In the genomic region with DNA sequence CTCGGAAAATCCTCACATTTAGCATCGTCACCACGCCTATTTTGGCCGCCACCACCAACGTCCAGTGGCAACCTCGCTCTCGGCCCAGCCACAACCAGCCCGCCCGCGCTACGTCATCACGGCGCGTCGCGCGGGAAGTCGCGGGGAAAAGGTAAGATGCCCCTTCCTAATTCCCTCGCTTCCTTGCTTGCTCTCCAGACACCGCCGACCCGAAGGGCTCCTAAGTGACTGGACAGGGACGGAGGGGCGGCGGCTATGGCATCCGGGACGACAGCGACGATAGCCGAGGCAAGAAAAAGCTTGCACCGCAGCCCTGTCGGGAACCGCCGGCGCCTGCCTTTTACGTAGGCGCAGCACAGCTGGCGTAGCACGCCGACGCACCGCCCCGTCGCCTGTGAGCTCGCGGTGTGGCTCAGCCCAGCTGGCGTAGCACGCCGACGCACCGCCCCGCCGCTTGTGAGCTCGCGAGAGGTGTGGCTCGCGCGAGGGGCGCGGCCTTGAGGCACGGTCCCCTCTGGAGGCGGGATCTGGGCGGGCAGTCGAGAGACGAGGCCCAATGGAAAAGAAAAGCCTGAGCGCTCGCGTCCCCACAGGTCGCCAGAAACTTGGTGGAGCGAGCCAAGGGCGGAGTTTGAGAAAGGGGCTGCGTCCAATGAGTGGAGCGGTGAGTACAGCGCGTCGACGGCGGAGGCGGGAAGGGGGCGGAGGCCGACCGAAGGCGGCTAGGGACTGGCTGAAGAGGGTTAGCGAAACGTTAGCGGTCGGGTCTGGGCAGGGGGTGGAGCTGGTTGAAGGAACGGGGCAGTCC, we compare ENCODE assay signal across 1 cellular context.
TF ChIP-seq lines count a peak whose summit lies in the region.

Gene HDAC6 (plus strand): TSS at position 787 of the 808 bp plus-strand sequence. CDS start 626 bp downstream, outside the sequence.

TF ChIP-seq in K562, 482 proteins besides CTCF, POLR2A, EP300 and RAD21 (continued from another document and continues in another):
- TF ChIP-seq MBD1 (CRISPR knock-in tag; IDR thresholded peaks at IDR 0.05) = no peak
- TF ChIP-seq, protein P1, sequence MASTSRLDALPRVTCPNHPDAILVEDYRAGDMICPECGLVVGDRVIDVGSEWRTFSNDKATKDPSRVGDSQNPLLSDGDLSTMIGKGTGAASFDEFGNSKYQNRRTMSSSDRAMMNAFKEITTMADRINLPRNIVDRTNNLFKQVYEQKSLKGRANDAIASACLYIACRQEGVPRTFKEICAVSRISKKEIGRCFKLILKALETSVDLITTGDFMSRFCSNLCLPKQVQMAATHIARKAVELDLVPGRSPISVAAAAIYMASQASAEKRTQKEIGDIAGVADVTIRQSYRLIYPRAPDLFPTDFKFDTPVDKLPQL (IDR thresholded peaks at IDR 0.05; ENCODE audit: extremely low read depth, insufficient read length) = no peak
- no peak for TF ChIP-seq ZNF280B (CRISPR knock-in tag; IDR thresholded peaks at IDR 0.05)
- TF ChIP-seq SP2 (IDR thresholded peaks at IDR 0.05; ENCODE audit: extremely low read depth, low read depth, low read length, poor library complexity, severe bottlenecking) = peak; percentile 24
- no peak for TF ChIP-seq SMARCC2 (IDR thresholded peaks at IDR 0.05; ENCODE audit: low read depth)
- TF ChIP-seq NR4A1 (CRISPR knock-in tag; IDR thresholded peaks at IDR 0.05) = no peak
- no peak for TF ChIP-seq NR4A1 (tag; IDR thresholded peaks at IDR 0.05)
- TF ChIP-seq JUNB (CRISPR knock-in tag; conservative IDR thresholded peaks at IDR 0.05) = no peak
- TF ChIP-seq MYC (IDR thresholded peaks at IDR 0.05; ENCODE audit: low read depth, low read length) = peak; percentile 57; the same call in 1 of the 2 replicates
- 0 out of 2 replicates have a peak, but pooled peaks have one; percentile 28 for TF ChIP-seq MYC (CRISPR knock-in tag; IDR thresholded peaks at IDR 0.05; ENCODE audit: borderline replicate concordance, low read depth)
- TF ChIP-seq, protein P2, sequence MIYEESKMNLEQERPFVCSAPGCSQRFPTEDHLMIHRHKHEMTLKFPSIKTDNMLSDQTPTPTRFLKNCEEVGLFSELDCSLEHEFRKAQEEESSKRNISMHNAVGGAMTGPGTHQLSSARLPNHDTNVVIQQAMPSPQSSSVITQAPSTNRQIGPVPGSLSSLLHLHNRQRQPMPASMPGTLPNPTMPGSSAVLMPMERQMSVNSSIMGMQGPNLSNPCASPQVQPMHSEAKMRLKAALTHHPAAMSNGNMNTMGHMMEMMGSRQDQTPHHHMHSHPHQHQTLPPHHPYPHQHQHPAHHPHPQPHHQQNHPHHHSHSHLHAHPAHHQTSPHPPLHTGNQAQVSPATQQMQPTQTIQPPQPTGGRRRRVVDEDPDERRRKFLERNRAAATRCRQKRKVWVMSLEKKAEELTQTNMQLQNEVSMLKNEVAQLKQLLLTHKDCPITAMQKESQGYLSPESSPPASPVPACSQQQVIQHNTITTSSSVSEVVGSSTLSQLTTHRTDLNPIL (CRISPR knock-in tag; IDR thresholded peaks at IDR 0.05) = no peak
- TF ChIP-seq ZNF551 (CRISPR knock-in tag; IDR thresholded peaks at IDR 0.05) = no peak
- TF ChIP-seq HDAC3 (IDR thresholded peaks at IDR 0.05; ENCODE audit: borderline replicate concordance, partially characterized antibody) = no peak
- TF ChIP-seq MTA2 (IDR thresholded peaks at IDR 0.05; ENCODE audit: low read depth) = no peak
- no peak for TF ChIP-seq ZNF445 (CRISPR knock-in tag; IDR thresholded peaks at IDR 0.05; ENCODE audit: low read depth)
- TF ChIP-seq ELK1 (CRISPR knock-in tag; IDR thresholded peaks at IDR 0.05) = no peak
- no peak for TF ChIP-seq THAP7 (CRISPR knock-in tag; IDR thresholded peaks at IDR 0.05)
- TF ChIP-seq, protein P3, sequence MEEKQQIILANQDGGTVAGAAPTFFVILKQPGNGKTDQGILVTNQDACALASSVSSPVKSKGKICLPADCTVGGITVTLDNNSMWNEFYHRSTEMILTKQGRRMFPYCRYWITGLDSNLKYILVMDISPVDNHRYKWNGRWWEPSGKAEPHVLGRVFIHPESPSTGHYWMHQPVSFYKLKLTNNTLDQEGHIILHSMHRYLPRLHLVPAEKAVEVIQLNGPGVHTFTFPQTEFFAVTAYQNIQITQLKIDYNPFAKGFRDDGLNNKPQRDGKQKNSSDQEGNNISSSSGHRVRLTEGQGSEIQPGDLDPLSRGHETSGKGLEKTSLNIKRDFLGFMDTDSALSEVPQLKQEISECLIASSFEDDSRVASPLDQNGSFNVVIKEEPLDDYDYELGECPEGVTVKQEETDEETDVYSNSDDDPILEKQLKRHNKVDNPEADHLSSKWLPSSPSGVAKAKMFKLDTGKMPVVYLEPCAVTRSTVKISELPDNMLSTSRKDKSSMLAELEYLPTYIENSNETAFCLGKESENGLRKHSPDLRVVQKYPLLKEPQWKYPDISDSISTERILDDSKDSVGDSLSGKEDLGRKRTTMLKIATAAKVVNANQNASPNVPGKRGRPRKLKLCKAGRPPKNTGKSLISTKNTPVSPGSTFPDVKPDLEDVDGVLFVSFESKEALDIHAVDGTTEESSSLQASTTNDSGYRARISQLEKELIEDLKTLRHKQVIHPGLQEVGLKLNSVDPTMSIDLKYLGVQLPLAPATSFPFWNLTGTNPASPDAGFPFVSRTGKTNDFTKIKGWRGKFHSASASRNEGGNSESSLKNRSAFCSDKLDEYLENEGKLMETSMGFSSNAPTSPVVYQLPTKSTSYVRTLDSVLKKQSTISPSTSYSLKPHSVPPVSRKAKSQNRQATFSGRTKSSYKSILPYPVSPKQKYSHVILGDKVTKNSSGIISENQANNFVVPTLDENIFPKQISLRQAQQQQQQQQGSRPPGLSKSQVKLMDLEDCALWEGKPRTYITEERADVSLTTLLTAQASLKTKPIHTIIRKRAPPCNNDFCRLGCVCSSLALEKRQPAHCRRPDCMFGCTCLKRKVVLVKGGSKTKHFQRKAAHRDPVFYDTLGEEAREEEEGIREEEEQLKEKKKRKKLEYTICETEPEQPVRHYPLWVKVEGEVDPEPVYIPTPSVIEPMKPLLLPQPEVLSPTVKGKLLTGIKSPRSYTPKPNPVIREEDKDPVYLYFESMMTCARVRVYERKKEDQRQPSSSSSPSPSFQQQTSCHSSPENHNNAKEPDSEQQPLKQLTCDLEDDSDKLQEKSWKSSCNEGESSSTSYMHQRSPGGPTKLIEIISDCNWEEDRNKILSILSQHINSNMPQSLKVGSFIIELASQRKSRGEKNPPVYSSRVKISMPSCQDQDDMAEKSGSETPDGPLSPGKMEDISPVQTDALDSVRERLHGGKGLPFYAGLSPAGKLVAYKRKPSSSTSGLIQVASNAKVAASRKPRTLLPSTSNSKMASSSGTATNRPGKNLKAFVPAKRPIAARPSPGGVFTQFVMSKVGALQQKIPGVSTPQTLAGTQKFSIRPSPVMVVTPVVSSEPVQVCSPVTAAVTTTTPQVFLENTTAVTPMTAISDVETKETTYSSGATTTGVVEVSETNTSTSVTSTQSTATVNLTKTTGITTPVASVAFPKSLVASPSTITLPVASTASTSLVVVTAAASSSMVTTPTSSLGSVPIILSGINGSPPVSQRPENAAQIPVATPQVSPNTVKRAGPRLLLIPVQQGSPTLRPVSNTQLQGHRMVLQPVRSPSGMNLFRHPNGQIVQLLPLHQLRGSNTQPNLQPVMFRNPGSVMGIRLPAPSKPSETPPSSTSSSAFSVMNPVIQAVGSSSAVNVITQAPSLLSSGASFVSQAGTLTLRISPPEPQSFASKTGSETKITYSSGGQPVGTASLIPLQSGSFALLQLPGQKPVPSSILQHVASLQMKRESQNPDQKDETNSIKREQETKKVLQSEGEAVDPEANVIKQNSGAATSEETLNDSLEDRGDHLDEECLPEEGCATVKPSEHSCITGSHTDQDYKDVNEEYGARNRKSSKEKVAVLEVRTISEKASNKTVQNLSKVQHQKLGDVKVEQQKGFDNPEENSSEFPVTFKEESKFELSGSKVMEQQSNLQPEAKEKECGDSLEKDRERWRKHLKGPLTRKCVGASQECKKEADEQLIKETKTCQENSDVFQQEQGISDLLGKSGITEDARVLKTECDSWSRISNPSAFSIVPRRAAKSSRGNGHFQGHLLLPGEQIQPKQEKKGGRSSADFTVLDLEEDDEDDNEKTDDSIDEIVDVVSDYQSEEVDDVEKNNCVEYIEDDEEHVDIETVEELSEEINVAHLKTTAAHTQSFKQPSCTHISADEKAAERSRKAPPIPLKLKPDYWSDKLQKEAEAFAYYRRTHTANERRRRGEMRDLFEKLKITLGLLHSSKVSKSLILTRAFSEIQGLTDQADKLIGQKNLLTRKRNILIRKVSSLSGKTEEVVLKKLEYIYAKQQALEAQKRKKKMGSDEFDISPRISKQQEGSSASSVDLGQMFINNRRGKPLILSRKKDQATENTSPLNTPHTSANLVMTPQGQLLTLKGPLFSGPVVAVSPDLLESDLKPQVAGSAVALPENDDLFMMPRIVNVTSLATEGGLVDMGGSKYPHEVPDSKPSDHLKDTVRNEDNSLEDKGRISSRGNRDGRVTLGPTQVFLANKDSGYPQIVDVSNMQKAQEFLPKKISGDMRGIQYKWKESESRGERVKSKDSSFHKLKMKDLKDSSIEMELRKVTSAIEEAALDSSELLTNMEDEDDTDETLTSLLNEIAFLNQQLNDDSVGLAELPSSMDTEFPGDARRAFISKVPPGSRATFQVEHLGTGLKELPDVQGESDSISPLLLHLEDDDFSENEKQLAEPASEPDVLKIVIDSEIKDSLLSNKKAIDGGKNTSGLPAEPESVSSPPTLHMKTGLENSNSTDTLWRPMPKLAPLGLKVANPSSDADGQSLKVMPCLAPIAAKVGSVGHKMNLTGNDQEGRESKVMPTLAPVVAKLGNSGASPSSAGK (IDR thresholded peaks at IDR 0.05) = no peak
- TF ChIP-seq CREB3 (tag; conservative IDR thresholded peaks at IDR 0.05; ENCODE audit: low read depth) = no peak
- TF ChIP-seq XRCC5 (IDR thresholded peaks at IDR 0.05; ENCODE audit: low read depth, low read length) = no peak
- no peak for TF ChIP-seq MXI1 (IDR thresholded peaks at IDR 0.05; ENCODE audit: low read depth, low read length)
- TF ChIP-seq POLR3G (IDR thresholded peaks at IDR 0.05; ENCODE audit: extremely low read depth, insufficient read length, insufficient replicate concordance) = no peak
- TF ChIP-seq, protein P4, sequence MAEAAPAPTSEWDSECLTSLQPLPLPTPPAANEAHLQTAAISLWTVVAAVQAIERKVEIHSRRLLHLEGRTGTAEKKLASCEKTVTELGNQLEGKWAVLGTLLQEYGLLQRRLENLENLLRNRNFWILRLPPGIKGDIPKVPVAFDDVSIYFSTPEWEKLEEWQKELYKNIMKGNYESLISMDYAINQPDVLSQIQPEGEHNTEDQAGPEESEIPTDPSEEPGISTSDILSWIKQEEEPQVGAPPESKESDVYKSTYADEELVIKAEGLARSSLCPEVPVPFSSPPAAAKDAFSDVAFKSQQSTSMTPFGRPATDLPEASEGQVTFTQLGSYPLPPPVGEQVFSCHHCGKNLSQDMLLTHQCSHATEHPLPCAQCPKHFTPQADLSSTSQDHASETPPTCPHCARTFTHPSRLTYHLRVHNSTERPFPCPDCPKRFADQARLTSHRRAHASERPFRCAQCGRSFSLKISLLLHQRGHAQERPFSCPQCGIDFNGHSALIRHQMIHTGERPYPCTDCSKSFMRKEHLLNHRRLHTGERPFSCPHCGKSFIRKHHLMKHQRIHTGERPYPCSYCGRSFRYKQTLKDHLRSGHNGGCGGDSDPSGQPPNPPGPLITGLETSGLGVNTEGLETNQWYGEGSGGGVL (CRISPR knock-in tag; IDR thresholded peaks at IDR 0.05) = no peak
- TF ChIP-seq NFATC3 (IDR thresholded peaks at IDR 0.05) = no peak
- peak in 1 of 2 experiments; percentile 82; a peak in 1 of 4 replicates for TF ChIP-seq SRF (CRISPR knock-in tag; IDR thresholded peaks at IDR 0.05)
